9 cellular contexts compared by ENCODE assay signal in the genomic region with DNA sequence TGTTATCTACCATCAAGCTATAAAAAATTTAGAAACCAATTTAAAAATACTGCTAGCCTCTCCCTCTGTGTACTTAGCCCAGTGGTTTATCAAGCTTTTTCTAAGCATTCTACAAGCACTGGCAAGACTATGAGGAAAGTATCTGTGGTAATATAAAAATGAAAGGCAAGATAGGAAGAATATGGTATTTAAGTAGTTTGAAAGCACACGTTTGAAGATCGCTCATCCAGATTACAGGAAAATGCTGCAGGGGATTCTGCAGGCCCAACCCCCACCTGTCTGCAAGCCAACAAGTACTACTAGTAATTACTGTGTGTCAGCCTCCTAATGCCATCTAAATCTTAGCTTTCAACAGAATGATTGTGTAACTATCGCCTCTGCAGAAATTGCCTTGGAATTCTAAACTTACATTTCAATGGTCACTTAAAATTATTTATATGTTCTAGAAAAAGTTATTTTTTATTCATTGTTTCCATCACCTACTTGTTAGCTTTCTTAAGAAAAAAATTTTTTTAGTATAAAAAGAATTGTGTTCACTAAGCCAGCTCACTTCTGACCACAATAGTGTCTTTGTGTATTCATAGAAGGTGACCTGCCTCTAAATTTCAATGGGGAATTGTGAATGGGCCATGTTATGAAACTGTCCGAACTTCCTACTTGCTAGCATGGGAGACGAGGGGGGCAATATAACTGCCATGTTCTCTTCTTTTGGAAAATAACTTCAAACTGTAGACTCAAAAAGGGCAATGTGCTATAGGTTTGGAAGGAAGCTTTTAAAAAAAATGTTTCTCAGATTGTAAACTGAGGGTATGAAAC. TPM values are rescaled to one million over a fixed set of nuclear protein-coding genes. Genes with fewer than 3 reads are reported as not detected.
DNase-seq lines count a peak whose midpoint lies in the region; ATAC-seq and TF ChIP-seq lines count a peak whose summit lies in the region.
"Had no signal": no experiment of that assay in that cellular context is flagged by ENCODE, and none has a peak within 500 bp of the region (broad histone marks: within the 10 kb centered on the region; RNA-seq: fewer than 3 reads in every experiment).

No MANE protein-coding gene starts in this region.

- H3K9me2 ChIP-seq in PC-9 (ENCODE audit: insufficient read depth) = no peaks in the 10 kb centered on the region

- H3F3A ChIP-seq in PC-9 (ENCODE audit: insufficient read depth, low read depth) = peaks cover 98% of the 10 kb centered on the region

- DNase-seq in ELF-1 (ENCODE audit: low read depth, low spot score) = peak; percentile 57
- peak; percentile 67 to 79 for DNase-seq in PC-9
- no peak for DNase-seq in esophagus muscularis mucosa (ENCODE audit: extremely low spot score)
- no peak for DNase-seq in NCI-H1694 treated with DMSO at 0.1 percent for 48 hours (lab: John Stamatoyannopoulos, UW)
- no peak for DNase-seq in activated CD4-positive, alpha-beta memory T cell treated with anti-CD3 and anti-CD28 coated beads for 36 hours
- DNase-seq: activated naive CD4-positive, alpha-beta T cell had no signal

- no TSS peak for BruUV-seq in PC-9 (replicated peaks; lab: Mats Ljungman, UMichigan)

- 24% methylated on average over 5 of the region's 5 CpGs for WGBS in esophagus muscularis mucosa

- H3K9me3 ChIP-seq in PC-9 (ENCODE audit: insufficient read depth, low read depth) (no peaks in the 10 kb centered on the region), esophagus muscularis mucosa (no peaks in the 10 kb centered on the region), parathyroid adenoma (ENCODE audit: control insufficient read depth, low read length) (no peaks in the 10 kb centered on the region)

- CTCF ChIA-PET in PC-9 (lab: Charles Lee) = interaction anchor here (0.5 to 1.6 kb wide), 7 partner anchors 11 to 296 kb away, joined by 3 to 7 read pairs (median 4); no protein-coding TSS in a partner anchor
- CTCF ChIA-PET in activated CD4-positive, alpha-beta memory T cell treated with anti-CD3 and anti-CD28 coated beads for 36 hours (lab: Charles Lee) = interaction anchor here (1.0 to 9.5 kb wide), 6 partner anchors 14 to 332 kb away, joined by 3 to 156 read pairs (median 5); a partner anchor contains a TSS

- no peaks in the 10 kb centered on the region for H3K36me3 Mint-ChIP-seq in activated CD4-positive, alpha-beta memory T cell treated with anti-CD3 and anti-CD28 coated beads for 36 hours

- TF ChIP-seq CTCF in PC-9 (conservative IDR thresholded peaks at IDR 0.05) (no peak), esophagus muscularis mucosa (IDR thresholded peaks at IDR 0.05) (no peak), parathyroid adenoma (IDR thresholded peaks at IDR 0.05) (no peak)

- H2AFZ ChIP-seq in PC-9 (no peak overlapping the region), parathyroid adenoma (no peak overlapping the region)

- TF ChIP-seq EP300 in esophagus muscularis mucosa (IDR thresholded peaks at IDR 0.05) = no peak

- intact Hi-C loops in PC-9 (cut with micrococcal nuclease; ENCODE audit: unreplicated experiment) (loop anchor here (1.0 to 5.0 kb wide), 5 partner anchors 11 to 241 kb away; no protein-coding TSS in a partner anchor), esophagus muscularis mucosa (cut with DNase I) (no loop called here)
- intact Hi-C loops in activated CD4-positive, alpha-beta memory T cell treated with anti-CD3 and anti-CD28 coated beads for 36 hours (cut with micrococcal nuclease) = no loop called here

- H3K27me3 ChIP-seq in PC-9 (ENCODE audit: insufficient read depth, low read depth) (no peaks in the 10 kb centered on the region), esophagus muscularis mucosa (no peaks in the 10 kb centered on the region), parathyroid adenoma (ENCODE audit: control insufficient read depth, insufficient read depth, low read length) (no peaks in the 10 kb centered on the region)

- H3K36me3 ChIP-seq in PC-9 (ENCODE audit: low read depth) = peaks cover 69% of the 10 kb centered on the region
- H3K36me3 ChIP-seq in esophagus muscularis mucosa = peaks cover 20 to 28% (median 26%) of the 10 kb centered on the region in 4 donors
- no peaks in the 10 kb centered on the region for H3K36me3 ChIP-seq in parathyroid adenoma (ENCODE audit: control insufficient read depth, insufficient read depth, low read length)

- peaks cover 68% of the 10 kb centered on the region for H3K4me1 ChIP-seq in PC-9 (replicated peaks; ENCODE audit: insufficient read depth)
- peaks cover 52 to 99% (median 99%) of the 10 kb centered on the region in 4 donors for H3K4me1 ChIP-seq in esophagus muscularis mucosa
- peaks cover 18% of the 10 kb centered on the region for H3K4me1 ChIP-seq in parathyroid adenoma

- POLR2A ChIA-PET in PC-9 (lab: Charles Lee; ENCODE audit: unreplicated experiment) = interaction anchor here (0.5 to 1.2 kb wide), 12 partner anchors 11 to 324 kb away, joined by 3 to 17 read pairs (median 5); no protein-coding TSS in a partner anchor
- POLR2A ChIA-PET in activated CD4-positive, alpha-beta memory T cell treated with anti-CD3 and anti-CD28 coated beads for 36 hours (lab: Charles Lee) = no interaction called here

- TF ChIP-seq POLR2A in esophagus muscularis mucosa (IDR thresholded peaks at IDR 0.05; ENCODE audit: low read depth) = peak; percentile 1

- H3K27ac ChIP-seq in PC-9 (peak overlapping the region; percentile 90), esophagus muscularis mucosa (replicated peaks in 1 of 4) (peak overlapping the region; percentile 90 to 98 (median 95)), parathyroid adenoma (no peak overlapping the region)

- H3K4me2 ChIP-seq in PC-9 (peak overlapping the region; percentile 91), parathyroid adenoma (ENCODE audit: low read length) (peak overlapping the region; percentile 49)

- peaks cover 2% of the 10 kb centered on the region for H3K4me1 Mint-ChIP-seq in activated CD4-positive, alpha-beta memory T cell treated with anti-CD3 and anti-CD28 coated beads for 36 hours (ENCODE audit: low read depth)

- peaks cover 100% of the 10 kb centered on the region for H3K79me2 ChIP-seq in PC-9 (ENCODE audit: low read depth)
- peaks cover 10% of the 10 kb centered on the region for H3K79me2 ChIP-seq in parathyroid adenoma

- peaks cover 94% of the 10 kb centered on the region for H4K20me1 ChIP-seq in PC-9 (ENCODE audit: insufficient read depth)

- H3K9ac ChIP-seq in parathyroid adenoma = no peak overlapping the region

- no peak for ATAC-seq in HG03571 (IDR thresholded peaks at IDR 0.05; ENCODE audit: unreplicated experiment)
- ATAC-seq in GM19035 (IDR thresholded peaks at IDR 0.05; ENCODE audit: unreplicated experiment) = no peak

- no peak overlapping the region for H3K4me3 Mint-ChIP-seq in activated CD4-positive, alpha-beta memory T cell treated with anti-CD3 and anti-CD28 coated beads for 36 hours

- H3K27ac Mint-ChIP-seq in activated CD4-positive, alpha-beta memory T cell treated with anti-CD3 and anti-CD28 coated beads for 36 hours = no peak overlapping the region

- H3K4me3 ChIP-seq in PC-9 (peak overlapping the region; percentile 91; the same call in 1 of the 2 replicates), esophagus muscularis mucosa (peak overlapping the region; percentile 3 to 24 (median 18)), parathyroid adenoma (ENCODE audit: low read depth, low read length) (peak overlapping the region; percentile 28)

- peaks cover 18% of the 10 kb centered on the region for H3K27me3 Mint-ChIP-seq in activated CD4-positive, alpha-beta memory T cell treated with anti-CD3 and anti-CD28 coated beads for 36 hours

- H3K9me3 Mint-ChIP-seq in activated CD4-positive, alpha-beta memory T cell treated with anti-CD3 and anti-CD28 coated beads for 36 hours = no peaks in the 10 kb centered on the region

RNA-seq across cellular contexts. Expression of a gene that starts 8.4 kb away (rescaled TPM):
- total RNA-seq in PC-9 (2021) (44.9 and 47.8 TPM in 2 replicates), esophagus muscularis mucosa (100 to 1,000 TPM; 308 to 587 (median 435) TPM)
- total RNA-seq in activated CD4-positive, alpha-beta memory T cell treated with anti-CD3 and anti-CD28 coated beads for 36 hours = 1 to 10 TPM; 1.5 to 1.9 TPM

RNA-seq across cellular contexts. Expression of a gene that starts 56.2 kb away (rescaled TPM):
- total RNA-seq in PC-9 (2021) (242 and 291 TPM in 2 replicates), esophagus muscularis mucosa (100 to 1,000 TPM; 201 to 229 (median 212) TPM)
- 100 to 1,000 TPM; 429 to 457 TPM for total RNA-seq in activated CD4-positive, alpha-beta memory T cell treated with anti-CD3 and anti-CD28 coated beads for 36 hours

Comparison
In these comparisons a context has a peak if more than half of its experiments do, and no peak if none do; other contexts are left out.
1. DNase-seq: peak in ELF-1 (single experiment) and PC-9 (2 of 2); none in esophagus muscularis mucosa (single experiment), NCI-H1694 treated with DMSO at 0.1 percent for 48 hours (single experiment) and activated CD4-positive, alpha-beta memory T cell treated with anti-CD3 and anti-CD28 coated beads for 36 hours (single experiment).
2. H3K4me3 ChIP-seq: peak in every context shown above with its lines; median percentile 91 in PC-9; 28 in parathyroid adenoma; 18 in esophagus muscularis mucosa.
3. RNA of a gene that starts 8.4 kb away (total RNA-seq): 308 to 587 TPM in esophagus muscularis mucosa and 44.9 to 47.8 TPM in PC-9; 1.5 to 1.9 TPM in activated CD4-positive, alpha-beta memory T cell treated with anti-CD3 and anti-CD28 coated beads for 36 hours; every median in the first group is over 10 times any median in the second.